In the genomic region with DNA sequence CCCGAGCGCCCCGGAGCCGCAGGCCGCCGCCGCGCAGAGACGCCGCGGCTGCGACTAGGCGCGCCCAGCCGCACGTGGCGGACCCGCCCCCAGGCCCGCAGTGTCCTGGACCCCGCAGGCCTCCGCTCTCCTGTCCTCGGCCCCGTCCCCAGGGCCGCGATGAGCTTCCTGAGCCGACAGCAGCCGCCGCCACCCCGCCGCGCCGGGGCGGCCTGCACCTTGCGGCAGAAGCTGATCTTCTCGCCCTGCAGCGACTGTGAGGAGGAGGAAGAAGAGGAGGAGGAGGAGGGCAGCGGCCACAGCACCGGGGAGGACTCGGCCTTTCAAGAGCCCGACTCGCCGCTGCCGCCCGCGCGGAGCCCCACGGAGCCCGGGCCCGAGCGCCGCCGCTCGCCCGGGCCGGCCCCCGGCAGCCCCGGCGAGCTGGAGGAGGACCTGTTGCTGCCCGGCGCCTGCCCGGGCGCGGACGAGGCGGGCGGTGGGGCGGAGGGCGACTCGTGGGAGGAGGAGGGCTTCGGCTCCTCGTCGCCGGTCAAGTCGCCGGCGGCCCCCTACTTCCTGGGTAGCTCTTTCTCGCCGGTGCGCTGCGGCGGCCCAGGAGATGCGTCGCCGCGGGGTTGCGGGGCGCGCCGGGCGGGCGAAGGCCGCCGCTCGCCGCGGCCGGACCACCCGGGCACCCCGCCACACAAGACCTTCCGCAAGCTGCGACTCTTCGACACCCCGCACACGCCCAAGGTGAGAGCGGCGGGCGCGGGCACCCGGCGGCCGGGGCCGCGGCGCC, we compare ENCODE assay signal across 7 cellular contexts. TPM values are rescaled to one million over a fixed set of nuclear protein-coding genes. Genes with fewer than 3 reads are reported as not detected.
DNase-seq lines count a peak whose midpoint lies in the region; ATAC-seq and TF ChIP-seq lines count a peak whose summit lies in the region.

No MANE protein-coding gene starts in this region.

- H3K4me3 ChIP-seq in GM08714 (ENCODE audit: low read length) = peak overlapping the region; percentile 96
- H3K4me3 ChIP-seq in Jurkat, Clone E6-1 (ENCODE audit: low read length) = peak overlapping the region; percentile 71
- peak overlapping the region; percentile 84 for H3K4me3 ChIP-seq in astrocyte of the cerebellum (ENCODE audit: low read depth, low read length)
- peak overlapping the region; percentile 85 for H3K4me3 ChIP-seq in thoracic aorta

- no peak for DNase-seq in Jurkat, Clone E6-1 (ENCODE audit: low read depth, low spot score)
- no peak for DNase-seq in astrocyte of the cerebellum (ENCODE audit: low read depth)
- DNase-seq in left lobe of liver (ENCODE audit: low spot score) = peak; percentile 48
- no peak for DNase-seq in thoracic aorta (ENCODE audit: low spot score)
- no peak for DNase-seq in iPS-NIHi11 (ENCODE audit: low spot score)

- no peaks in the 10 kb centered on the region for H3K9me3 ChIP-seq in thoracic aorta

- peak overlapping the region; percentile 86 to 96 for H3K27ac ChIP-seq in thoracic aorta

- peaks cover 2 to 25% of the 10 kb centered on the region in 2 donors for H3K4me1 ChIP-seq in thoracic aorta (ENCODE audit: control insufficient read depth in 1 of 2, low read depth in 2 of 2)

- TF ChIP-seq CTCF in astrocyte of the cerebellum (IDR thresholded peaks at IDR 0.05; ENCODE audit: low read depth, low read length, missing control alignments) = no peak
- no peak for TF ChIP-seq CTCF in thoracic aorta (IDR thresholded peaks at IDR 0.05)

- H3K36me3 ChIP-seq in thoracic aorta = no peaks in the 10 kb centered on the region

- no peaks in the 10 kb centered on the region for H3K27me3 ChIP-seq in thoracic aorta (replicated peaks; ENCODE audit: insufficient read depth)

- ATAC-seq in GM21360 (IDR thresholded peaks at IDR 0.05; ENCODE audit: unreplicated experiment) (peak; percentile 6), left lobe of liver (no peak), thoracic aorta (ENCODE audit: insufficient number of reproducible peaks, low FRiP score, low read depth) (peak; percentile 4)

- in situ Hi-C loops in astrocyte of the cerebellum (cut with HindIII; ENCODE audit: low sequenced_read_pairs) = no loop called here

RNA-seq across cellular contexts. Expression of a gene that starts 0.5 kb away (rescaled TPM):
- 42.7 TPM for polyA plus RNA-seq in Jurkat, Clone E6-1 (2012; ENCODE audit: insufficient read depth, insufficient read length)
- 11.6 TPM for total RNA-seq in left lobe of liver
- 10 to 100 TPM; 36.9 to 44.3 TPM for total RNA-seq in thoracic aorta
